Comparison of ENCODE assay signal across 27 cellular contexts in the genomic region with DNA sequence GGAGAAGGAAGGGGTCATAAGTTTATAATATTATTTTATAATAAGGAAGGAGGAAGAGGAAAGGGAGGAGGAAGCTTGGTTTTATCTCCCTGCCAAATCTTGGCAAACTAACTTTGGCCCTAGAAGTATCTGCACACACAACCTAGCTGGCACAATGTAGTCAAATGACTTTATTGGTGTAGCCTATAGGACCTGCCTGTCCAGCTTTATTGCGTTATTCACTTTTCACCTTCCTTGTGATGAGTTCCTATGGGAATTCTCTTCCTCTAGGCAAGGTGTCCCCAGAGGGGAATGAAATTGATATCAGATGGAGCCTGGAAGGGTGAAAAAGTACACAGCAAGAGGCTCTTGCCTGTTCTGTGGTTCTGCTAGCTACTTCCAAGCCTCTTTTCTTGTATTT.
"Had no signal": no experiment of that assay in that cellular context is flagged by ENCODE, and none has a peak within 500 bp of the region (broad histone marks: within the 10 kb centered on the region; RNA-seq: fewer than 3 reads in every experiment).

No MANE protein-coding gene starts in this region.

- H3K27me3 ChIP-seq: pancreas, stomach, testis, thyroid gland, transverse colon, upper lobe of left lung, vagina had no signal

- H3K4me3 ChIP-seq: lower lobe of right lung, pancreas, prostate gland, skin epidermis, stomach, testis, thyroid gland, transverse colon, upper lobe of left lung, vagina had no signal

- ATAC-seq: left lobe of liver; left ventricle myocardium superior; lower lobe of right lung; naive thymus-derived CD8-positive, alpha-beta T cell; pancreas; right cardiac atrium; sciatic nerve; stimulated activated naive B cell treated with anti-CD40 and anti-IgM and Interleukin-4, amounts not matched to agents 10 μg/mL and 1 μg/mL and 100 μg/mL, for 72 hours; stimulated activated naive CD8-positive, alpha-beta T cell treated with anti-CD3 and anti-CD28 coated beads, Interleukin-15, Interleukin-2, amounts not matched to agents 100 U/mL and 50 U/mL, for 24 hours had no signal

- DNase-seq: islet precursor cell; left ventricle myocardium superior; lower lobe of right lung; mammary epithelial cell; mesenchymal stem cell; naive thymus-derived CD8-positive, alpha-beta T cell; nucleus accumbens; pancreas; posterior cingulate gyrus; retina; right cardiac atrium; stimulated activated CD4-positive, alpha-beta T cell treated with anti-CD3 and anti-CD28 coated beads, Interleukin-12 subunit alpha, Interleukin-12 subunit beta, amount 100 ng/mL, for 4 hours; stimulated activated CD4-positive, alpha-beta T cell treated with anti-CD3 and anti-CD28 coated beads, Interleukin-15, amount 100 ng/mL, for 24 hours; stimulated activated CD4-positive, alpha-beta T cell treated with anti-CD3 and anti-CD28 coated beads, Interleukin-2, amount 100 ng/mL, for 24 hours; stimulated activated CD4-positive, alpha-beta T cell treated with anti-CD3 and anti-CD28 coated beads, Interleukin-4, amount 100 ng/mL, for 1 hour; stimulated activated naive B cell treated with anti-CD40 and anti-IgM and Interleukin-4, amounts not matched to agents 10 μg/mL and 1 μg/mL and 100 μg/mL, for 72 hours; stimulated activated naive CD8-positive, alpha-beta T cell treated with anti-CD3 and anti-CD28 coated beads, Interleukin-15, Interleukin-2, amounts not matched to agents 100 U/mL and 50 U/mL, for 24 hours; stomach; testis; thyroid gland; transverse colon; upper lobe of left lung had no signal

- H3K36me3 ChIP-seq: lower lobe of right lung, pancreas, prostate gland, stomach, thyroid gland, transverse colon, upper lobe of left lung, vagina had no signal

- H3K4me1 ChIP-seq: lower lobe of right lung, pancreas, prostate gland, stomach, testis, thyroid gland, transverse colon, vagina had no signal

- H3K9me3 ChIP-seq: lower lobe of right lung, pancreas, prostate gland, stomach, testis, thyroid gland, transverse colon, upper lobe of left lung, vagina had no signal

- H3K27ac ChIP-seq: lower lobe of right lung, pancreas, prostate gland, skin epidermis, stomach, testis, thyroid gland, transverse colon, upper lobe of left lung, vagina had no signal
